1 cellular context compared by ENCODE assay signal in the genomic region with DNA sequence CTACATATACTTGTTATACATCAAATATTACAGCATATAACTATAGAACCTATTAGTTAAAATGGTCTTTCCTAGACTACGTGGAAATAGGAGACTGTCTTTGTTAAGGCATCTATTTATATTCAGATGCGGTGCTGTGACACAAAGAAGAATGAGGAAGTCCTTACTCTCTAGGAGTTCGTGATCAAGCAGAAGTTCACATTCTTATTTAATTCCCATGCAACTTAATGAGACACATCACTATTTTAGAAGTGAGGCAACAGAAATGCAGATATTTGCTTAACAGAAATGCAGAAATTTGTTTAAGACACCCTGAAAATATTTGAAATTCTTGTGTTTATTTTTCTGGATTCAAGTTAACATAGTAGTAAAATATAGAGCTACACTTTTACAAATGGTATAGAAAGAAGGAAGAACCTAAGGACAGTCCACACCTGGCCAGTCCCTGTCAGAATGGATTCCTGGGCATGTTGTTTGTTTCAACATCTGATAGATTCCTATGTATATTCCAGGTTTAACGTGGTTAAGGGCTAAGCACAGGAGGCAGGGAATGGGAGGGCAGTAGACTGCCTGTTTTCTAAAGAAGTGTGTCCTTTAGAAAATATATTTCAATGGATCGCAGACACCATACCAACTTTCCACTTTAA.
TF ChIP-seq lines count a peak whose summit lies in the region.

No MANE protein-coding gene starts in this region.

TF ChIP-seq in GM12878, 131 proteins besides CTCF, POLR2A, EP300 and RAD21 (continued from another document):
- TF ChIP-seq, protein P1, sequence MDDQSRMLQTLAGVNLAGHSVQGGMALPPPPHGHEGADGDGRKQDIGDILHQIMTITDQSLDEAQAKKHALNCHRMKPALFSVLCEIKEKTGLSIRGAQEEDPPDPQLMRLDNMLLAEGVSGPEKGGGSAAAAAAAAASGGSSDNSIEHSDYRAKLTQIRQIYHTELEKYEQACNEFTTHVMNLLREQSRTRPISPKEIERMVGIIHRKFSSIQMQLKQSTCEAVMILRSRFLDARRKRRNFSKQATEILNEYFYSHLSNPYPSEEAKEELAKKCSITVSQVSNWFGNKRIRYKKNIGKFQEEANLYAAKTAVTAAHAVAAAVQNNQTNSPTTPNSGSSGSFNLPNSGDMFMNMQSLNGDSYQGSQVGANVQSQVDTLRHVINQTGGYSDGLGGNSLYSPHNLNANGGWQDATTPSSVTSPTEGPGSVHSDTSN (IDR thresholded peaks at IDR 0.05; ENCODE audit: insufficient replicate concordance, low read depth, low read length): no peak
